ENCODE assay signal across 8 cellular contexts in genomic region chr5:176416123-176416924, GRCh38. TPM values are rescaled to one million over a fixed set of nuclear protein-coding genes. Genes with fewer than 3 reads are reported as not detected.
A peak's percentile ranks its signal among the peaks of the same experiment; 100 is the strongest.
DNase-seq lines count a peak whose midpoint lies in the region; ATAC-seq and TF ChIP-seq lines count a peak whose summit lies in the region.

CLTB (minus strand) TSS chr5:176416539; CDS start chr5:176416363, 176 bp downstream.

- H3K9me3 Mint-ChIP-seq in CD4-positive, CD25-positive, alpha-beta regulatory T cell = peaks cover 0 to 1% (median 0%) of the 10 kb centered on the region in 7 donors

- H3K36me3 Mint-ChIP-seq in CD4-positive, CD25-positive, alpha-beta regulatory T cell = peaks cover 3% of the 10 kb centered on the region

- peaks cover 2% of the 10 kb centered on the region for H3K27me3 ChIP-seq in CD4-positive, CD25-positive, alpha-beta regulatory T cell (ENCODE audit: control insufficient read depth, insufficient read depth, low read length)
- no peaks in the 10 kb centered on the region for H3K27me3 ChIP-seq in lung (ENCODE audit: control insufficient read depth, insufficient read depth)

- H3K36me3 ChIP-seq in CD4-positive, CD25-positive, alpha-beta regulatory T cell (ENCODE audit: control insufficient read depth, insufficient read depth, low read length) = no peaks in the 10 kb centered on the region
- H3K36me3 ChIP-seq in lung (ENCODE audit: control insufficient read depth in 2 of 2, insufficient read depth in 2 of 2, low read length in 2 of 2) = no peaks in the 10 kb centered on the region

- TF ChIP-seq CTCF in lung (IDR thresholded peaks at IDR 0.05; ENCODE audit: control extremely low read depth, extremely low read depth) = peak; percentile 90

- peak; percentile 84 to 89 (median 87) for DNase-seq in CD4-positive, CD25-positive, alpha-beta regulatory T cell
- DNase-seq in NCI-H82 treated with DMSO at 0.1 percent for 48 hours (lab: John Stamatoyannopoulos, UW; ENCODE audit: unreplicated experiment) = peak; percentile 15
- DNase-seq in activated CD8-positive, alpha-beta memory T cell treated with anti-CD3 and anti-CD28 coated beads for 1 hour (ENCODE audit: extremely low read depth in 1 of 2, low read depth in 1 of 2) = peak; percentile 60 to 94
- DNase-seq in effector CD4-positive, alpha-beta T cell = peak; percentile 89
- peak; percentile 89 for DNase-seq in lung (ENCODE audit: low spot score)
- DNase-seq in stimulated activated CD4-positive, alpha-beta T cell treated with anti-CD3 and anti-CD28 coated beads, TNF-alpha, amount 100 ng/mL, for 4 hours (ENCODE audit: low read depth in 3 of 3) = peak; percentile 84 to 91 (median 85)

- peaks cover 23% of the 10 kb centered on the region for H3K27me3 Mint-ChIP-seq in CD4-positive, CD25-positive, alpha-beta regulatory T cell

- H3K4me1 Mint-ChIP-seq in CD4-positive, CD25-positive, alpha-beta regulatory T cell = peaks cover 12 to 50% (median 24%) of the 10 kb centered on the region in 4 donors

- peak; percentile 93 to 96 for ATAC-seq in CD4-positive, CD25-positive, alpha-beta regulatory T cell (ENCODE audit: low read depth in 2 of 2)
- ATAC-seq in GM19324 (IDR thresholded peaks at IDR 0.05; ENCODE audit: low FRiP score, unreplicated experiment) (peak; percentile 91), HG03460 (IDR thresholded peaks at IDR 0.05; ENCODE audit: unreplicated experiment) (peak; percentile 87), lung (ENCODE audit: insufficient read depth, low FRiP score) (peak; percentile 98)

- peak within 1 kb of the TSS; percentile 89 to 97 (median 94) for H3K4me3 Mint-ChIP-seq in CD4-positive, CD25-positive, alpha-beta regulatory T cell

- H3K27ac Mint-ChIP-seq in CD4-positive, CD25-positive, alpha-beta regulatory T cell = peak within 1 kb of the TSS; percentile 80 to 96 (median 92)

- peak within 1 kb of the TSS; percentile 77 for H3K4me3 ChIP-seq in CD4-positive, CD25-positive, alpha-beta regulatory T cell (ENCODE audit: low read depth, low read length)
- peak within 1 kb of the TSS; percentile 86 for H3K4me3 ChIP-seq in lung

- 1 to 2% methylated on average over 74 to 99 of the region's 99 CpGs for WGBS in lung, 2 donors

- H3K4me1 ChIP-seq in CD4-positive, CD25-positive, alpha-beta regulatory T cell (ENCODE audit: control insufficient read depth, insufficient read depth, low read length, poor library complexity, severe bottlenecking) = peaks cover 31% of the 10 kb centered on the region
- H3K4me1 ChIP-seq in lung (ENCODE audit: control insufficient read depth in 2 of 2, insufficient read depth in 2 of 2, low read length in 2 of 2) = peaks cover 4 to 19% of the 10 kb centered on the region in 2 donors

- no peaks in the 10 kb centered on the region for H3K9me3 ChIP-seq in CD4-positive, CD25-positive, alpha-beta regulatory T cell (ENCODE audit: control insufficient read depth in 2 of 2, low read length in 2 of 2)
- no peaks in the 10 kb centered on the region for H3K9me3 ChIP-seq in lung (ENCODE audit: control insufficient read depth in 2 of 2, insufficient read depth in 1 of 2, low read length in 1 of 2)

- H3K27ac ChIP-seq in CD4-positive, CD25-positive, alpha-beta regulatory T cell (ENCODE audit: insufficient read depth, low read length, poor library complexity, severe bottlenecking) = peak within 1 kb of the TSS; percentile 78
- peak within 1 kb of the TSS; percentile 95 to 98 for H3K27ac ChIP-seq in lung (ENCODE audit: low read depth in 1 of 2, low read length in 1 of 2)

RNA-seq across cellular contexts. Expression of gene CLTB, which starts in this region (rescaled TPM):
- 85.9 TPM for total RNA-seq in CD4-positive, CD25-positive, alpha-beta regulatory T cell
- polyA plus RNA-seq in CD4-positive, CD25-positive, alpha-beta regulatory T cell = 100 to 1,000 TPM in 2 of 4 donors, 10 to 100 TPM in 2; 92.5 to 129 (median 101) TPM
- total RNA-seq in lung = 100 to 1,000 TPM in 1 of 2 donors, 10 to 100 TPM in 1; 33.2 to 123 TPM
- 100 to 1,000 TPM; 101 to 193 TPM for polyA plus RNA-seq in lung

Comparison
In these comparisons a context has a peak if more than half of its experiments do, and no peak if none do; other contexts are left out.
1. Peak in every context shown above with its lines: DNase-seq, ATAC-seq, H3K4me3 ChIP-seq and H3K27ac ChIP-seq.
2. DNase-seq: peak in every context shown above with its lines; median percentile 89 in effector CD4-positive, alpha-beta T cell; 89 in lung; 87 in CD4-positive, CD25-positive, alpha-beta regulatory T cell; 85 in stimulated activated CD4-positive, alpha-beta T cell treated with anti-CD3 and anti-CD28 coated beads, TNF-alpha, amount 100 ng/mL, for 4 hours; 77 in activated CD8-positive, alpha-beta memory T cell treated with anti-CD3 and anti-CD28 coated beads for 1 hour; 15 in NCI-H82 treated with DMSO at 0.1 percent for 48 hours.